In the genomic region with DNA sequence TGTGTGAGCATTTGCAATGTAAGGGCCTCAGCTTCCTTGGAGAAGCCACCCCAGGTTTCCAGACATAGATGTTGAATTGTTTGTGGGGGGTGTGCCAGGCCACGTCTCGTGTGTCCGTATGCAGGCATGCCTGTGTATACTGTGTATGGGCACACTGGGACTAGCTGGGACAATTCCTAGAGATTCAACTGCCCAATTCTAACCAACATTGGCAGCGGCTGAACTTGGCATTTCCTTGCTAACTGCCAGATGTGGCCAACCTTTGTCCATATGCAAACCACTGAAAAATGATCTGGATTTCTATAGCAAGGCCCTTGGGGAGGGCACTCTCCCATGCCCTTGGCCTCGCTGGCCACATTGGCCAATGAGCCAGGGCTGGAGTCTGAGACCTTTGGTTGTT, we compare ENCODE assay signal across 2 cellular contexts.
TF ChIP-seq lines count a peak whose summit lies in the region.

No MANE protein-coding gene starts in this region.

TF ChIP-seq in HCT116, 20 proteins besides CTCF, POLR2A, EP300 and RAD21:
- TF ChIP-seq SRF (IDR thresholded peaks at IDR 0.05; ENCODE audit: low read depth), result no peak

TF ChIP-seq in HepG2, 621 proteins besides CTCF, POLR2A, EP300 and RAD21:
- no peak for TF ChIP-seq ZNF121 (CRISPR knock-in tag; IDR thresholded peaks at IDR 0.05)
- TF ChIP-seq EZH2 (conservative IDR thresholded peaks at IDR 0.05; ENCODE audit: low read depth, low read length), result no peak
- TF ChIP-seq, protein P1, sequence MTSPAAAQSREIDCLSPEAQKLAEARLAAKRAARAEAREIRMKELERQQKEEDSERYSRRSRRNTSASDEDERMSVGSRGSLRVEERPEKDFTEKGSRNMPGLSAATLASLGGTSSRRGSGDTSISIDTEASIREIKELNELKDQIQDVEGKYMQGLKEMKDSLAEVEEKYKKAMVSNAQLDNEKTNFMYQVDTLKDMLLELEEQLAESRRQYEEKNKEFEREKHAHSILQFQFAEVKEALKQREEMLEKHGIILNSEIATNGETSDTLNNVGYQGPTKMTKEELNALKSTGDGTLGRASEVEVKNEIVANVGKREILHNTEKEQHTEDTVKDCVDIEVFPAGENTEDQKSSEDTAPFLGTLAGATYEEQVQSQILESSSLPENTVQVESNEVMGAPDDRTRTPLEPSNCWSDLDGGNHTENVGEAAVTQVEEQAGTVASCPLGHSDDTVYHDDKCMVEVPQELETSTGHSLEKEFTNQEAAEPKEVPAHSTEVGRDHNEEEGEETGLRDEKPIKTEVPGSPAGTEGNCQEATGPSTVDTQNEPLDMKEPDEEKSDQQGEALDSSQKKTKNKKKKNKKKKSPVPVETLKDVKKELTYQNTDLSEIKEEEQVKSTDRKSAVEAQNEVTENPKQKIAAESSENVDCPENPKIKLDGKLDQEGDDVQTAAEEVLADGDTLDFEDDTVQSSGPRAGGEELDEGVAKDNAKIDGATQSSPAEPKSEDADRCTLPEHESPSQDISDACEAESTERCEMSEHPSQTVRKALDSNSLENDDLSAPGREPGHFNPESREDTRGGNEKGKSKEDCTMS (CRISPR knock-in tag; conservative IDR thresholded peaks at IDR 0.05), result no peak
- TF ChIP-seq XRCC5 (optimal IDR thresholded peaks at IDR 0.05; ENCODE audit: low read length), result no peak
- TF ChIP-seq ZNF180 (CRISPR knock-in tag; IDR thresholded peaks at IDR 0.05; ENCODE audit: borderline replicate concordance, low read depth), result no peak
- TF ChIP-seq ZFX (CRISPR knock-in tag; IDR thresholded peaks at IDR 0.05; ENCODE audit: low read depth), result no peak
- TF ChIP-seq, protein P2, sequence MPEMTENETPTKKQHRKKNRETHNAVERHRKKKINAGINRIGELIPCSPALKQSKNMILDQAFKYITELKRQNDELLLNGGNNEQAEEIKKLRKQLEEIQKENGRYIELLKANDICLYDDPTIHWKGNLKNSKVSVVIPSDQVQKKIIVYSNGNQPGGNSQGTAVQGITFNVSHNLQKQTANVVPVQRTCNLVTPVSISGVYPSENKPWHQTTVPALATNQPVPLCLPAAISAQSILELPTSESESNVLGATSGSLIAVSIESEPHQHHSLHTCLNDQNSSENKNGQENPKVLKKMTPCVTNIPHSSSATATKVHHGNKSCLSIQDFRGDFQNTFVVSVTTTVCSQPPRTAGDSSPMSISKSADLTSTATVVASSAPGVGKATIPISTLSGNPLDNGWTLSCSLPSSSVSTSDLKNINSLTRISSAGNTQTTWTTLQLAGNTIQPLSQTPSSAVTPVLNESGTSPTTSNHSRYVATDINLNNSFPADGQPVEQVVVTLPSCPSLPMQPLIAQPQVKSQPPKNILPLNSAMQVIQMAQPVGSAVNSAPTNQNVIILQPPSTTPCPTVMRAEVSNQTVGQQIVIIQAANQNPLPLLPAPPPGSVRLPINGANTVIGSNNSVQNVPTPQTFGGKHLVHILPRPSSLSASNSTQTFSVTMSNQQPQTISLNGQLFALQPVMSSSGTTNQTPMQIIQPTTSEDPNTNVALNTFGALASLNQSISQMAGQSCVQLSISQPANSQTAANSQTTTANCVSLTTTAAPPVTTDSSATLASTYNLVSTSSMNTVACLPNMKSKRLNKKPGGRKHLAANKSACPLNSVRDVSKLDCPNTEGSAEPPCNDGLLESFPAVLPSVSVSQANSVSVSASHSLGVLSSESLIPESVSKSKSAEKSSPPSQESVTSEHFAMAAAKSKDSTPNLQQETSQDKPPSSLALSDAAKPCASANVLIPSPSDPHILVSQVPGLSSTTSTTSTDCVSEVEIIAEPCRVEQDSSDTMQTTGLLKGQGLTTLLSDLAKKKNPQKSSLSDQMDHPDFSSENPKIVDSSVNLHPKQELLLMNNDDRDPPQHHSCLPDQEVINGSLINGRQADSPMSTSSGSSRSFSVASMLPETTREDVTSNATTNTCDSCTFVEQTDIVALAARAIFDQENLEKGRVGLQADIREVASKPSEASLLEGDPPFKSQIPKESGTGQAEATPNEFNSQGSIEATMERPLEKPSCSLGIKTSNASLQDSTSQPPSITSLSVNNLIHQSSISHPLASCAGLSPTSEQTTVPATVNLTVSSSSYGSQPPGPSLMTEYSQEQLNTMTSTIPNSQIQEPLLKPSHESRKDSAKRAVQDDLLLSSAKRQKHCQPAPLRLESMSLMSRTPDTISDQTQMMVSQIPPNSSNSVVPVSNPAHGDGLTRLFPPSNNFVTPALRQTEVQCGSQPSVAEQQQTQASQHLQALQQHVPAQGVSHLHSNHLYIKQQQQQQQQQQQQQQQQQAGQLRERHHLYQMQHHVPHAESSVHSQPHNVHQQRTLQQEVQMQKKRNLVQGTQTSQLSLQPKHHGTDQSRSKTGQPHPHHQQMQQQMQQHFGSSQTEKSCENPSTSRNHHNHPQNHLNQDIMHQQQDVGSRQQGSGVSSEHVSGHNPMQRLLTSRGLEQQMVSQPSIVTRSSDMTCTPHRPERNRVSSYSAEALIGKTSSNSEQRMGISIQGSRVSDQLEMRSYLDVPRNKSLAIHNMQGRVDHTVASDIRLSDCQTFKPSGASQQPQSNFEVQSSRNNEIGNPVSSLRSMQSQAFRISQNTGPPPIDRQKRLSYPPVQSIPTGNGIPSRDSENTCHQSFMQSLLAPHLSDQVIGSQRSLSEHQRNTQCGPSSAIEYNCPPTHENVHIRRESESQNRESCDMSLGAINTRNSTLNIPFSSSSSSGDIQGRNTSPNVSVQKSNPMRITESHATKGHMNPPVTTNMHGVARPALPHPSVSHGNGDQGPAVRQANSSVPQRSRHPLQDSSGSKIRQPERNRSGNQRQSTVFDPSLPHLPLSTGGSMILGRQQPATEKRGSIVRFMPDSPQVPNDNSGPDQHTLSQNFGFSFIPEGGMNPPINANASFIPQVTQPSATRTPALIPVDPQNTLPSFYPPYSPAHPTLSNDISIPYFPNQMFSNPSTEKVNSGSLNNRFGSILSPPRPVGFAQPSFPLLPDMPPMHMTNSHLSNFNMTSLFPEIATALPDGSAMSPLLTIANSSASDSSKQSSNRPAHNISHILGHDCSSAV (CRISPR knock-in tag; IDR thresholded peaks at IDR 0.05; ENCODE audit: borderline replicate concordance), result no peak
